In the genomic region with DNA sequence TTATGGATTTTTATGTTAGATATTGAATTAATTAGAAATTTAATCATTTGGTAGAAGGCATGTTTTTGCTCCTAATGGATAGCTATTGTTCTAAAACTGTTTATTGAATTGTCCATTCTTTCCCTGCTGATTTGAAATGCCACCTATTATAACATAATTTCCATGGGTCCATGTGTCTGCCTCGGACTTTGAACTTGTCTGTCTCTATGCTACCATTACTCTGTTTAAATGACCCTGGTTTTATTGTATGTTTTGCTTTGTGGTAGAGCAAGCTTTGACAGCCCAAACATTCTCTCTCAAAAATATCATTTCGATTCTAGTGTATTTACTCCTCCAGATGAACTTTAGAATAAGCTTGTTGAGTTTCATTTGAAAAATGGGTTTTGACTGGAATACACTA, we compare ENCODE assay signal across 1 cellular context.
TF ChIP-seq lines count a peak whose summit lies in the region.

No MANE protein-coding gene starts in this region.

TF ChIP-seq in HepG2, 621 proteins besides CTCF, POLR2A, EP300 and RAD21 (continued from another document and continues in another):
- TF ChIP-seq, protein P1, sequence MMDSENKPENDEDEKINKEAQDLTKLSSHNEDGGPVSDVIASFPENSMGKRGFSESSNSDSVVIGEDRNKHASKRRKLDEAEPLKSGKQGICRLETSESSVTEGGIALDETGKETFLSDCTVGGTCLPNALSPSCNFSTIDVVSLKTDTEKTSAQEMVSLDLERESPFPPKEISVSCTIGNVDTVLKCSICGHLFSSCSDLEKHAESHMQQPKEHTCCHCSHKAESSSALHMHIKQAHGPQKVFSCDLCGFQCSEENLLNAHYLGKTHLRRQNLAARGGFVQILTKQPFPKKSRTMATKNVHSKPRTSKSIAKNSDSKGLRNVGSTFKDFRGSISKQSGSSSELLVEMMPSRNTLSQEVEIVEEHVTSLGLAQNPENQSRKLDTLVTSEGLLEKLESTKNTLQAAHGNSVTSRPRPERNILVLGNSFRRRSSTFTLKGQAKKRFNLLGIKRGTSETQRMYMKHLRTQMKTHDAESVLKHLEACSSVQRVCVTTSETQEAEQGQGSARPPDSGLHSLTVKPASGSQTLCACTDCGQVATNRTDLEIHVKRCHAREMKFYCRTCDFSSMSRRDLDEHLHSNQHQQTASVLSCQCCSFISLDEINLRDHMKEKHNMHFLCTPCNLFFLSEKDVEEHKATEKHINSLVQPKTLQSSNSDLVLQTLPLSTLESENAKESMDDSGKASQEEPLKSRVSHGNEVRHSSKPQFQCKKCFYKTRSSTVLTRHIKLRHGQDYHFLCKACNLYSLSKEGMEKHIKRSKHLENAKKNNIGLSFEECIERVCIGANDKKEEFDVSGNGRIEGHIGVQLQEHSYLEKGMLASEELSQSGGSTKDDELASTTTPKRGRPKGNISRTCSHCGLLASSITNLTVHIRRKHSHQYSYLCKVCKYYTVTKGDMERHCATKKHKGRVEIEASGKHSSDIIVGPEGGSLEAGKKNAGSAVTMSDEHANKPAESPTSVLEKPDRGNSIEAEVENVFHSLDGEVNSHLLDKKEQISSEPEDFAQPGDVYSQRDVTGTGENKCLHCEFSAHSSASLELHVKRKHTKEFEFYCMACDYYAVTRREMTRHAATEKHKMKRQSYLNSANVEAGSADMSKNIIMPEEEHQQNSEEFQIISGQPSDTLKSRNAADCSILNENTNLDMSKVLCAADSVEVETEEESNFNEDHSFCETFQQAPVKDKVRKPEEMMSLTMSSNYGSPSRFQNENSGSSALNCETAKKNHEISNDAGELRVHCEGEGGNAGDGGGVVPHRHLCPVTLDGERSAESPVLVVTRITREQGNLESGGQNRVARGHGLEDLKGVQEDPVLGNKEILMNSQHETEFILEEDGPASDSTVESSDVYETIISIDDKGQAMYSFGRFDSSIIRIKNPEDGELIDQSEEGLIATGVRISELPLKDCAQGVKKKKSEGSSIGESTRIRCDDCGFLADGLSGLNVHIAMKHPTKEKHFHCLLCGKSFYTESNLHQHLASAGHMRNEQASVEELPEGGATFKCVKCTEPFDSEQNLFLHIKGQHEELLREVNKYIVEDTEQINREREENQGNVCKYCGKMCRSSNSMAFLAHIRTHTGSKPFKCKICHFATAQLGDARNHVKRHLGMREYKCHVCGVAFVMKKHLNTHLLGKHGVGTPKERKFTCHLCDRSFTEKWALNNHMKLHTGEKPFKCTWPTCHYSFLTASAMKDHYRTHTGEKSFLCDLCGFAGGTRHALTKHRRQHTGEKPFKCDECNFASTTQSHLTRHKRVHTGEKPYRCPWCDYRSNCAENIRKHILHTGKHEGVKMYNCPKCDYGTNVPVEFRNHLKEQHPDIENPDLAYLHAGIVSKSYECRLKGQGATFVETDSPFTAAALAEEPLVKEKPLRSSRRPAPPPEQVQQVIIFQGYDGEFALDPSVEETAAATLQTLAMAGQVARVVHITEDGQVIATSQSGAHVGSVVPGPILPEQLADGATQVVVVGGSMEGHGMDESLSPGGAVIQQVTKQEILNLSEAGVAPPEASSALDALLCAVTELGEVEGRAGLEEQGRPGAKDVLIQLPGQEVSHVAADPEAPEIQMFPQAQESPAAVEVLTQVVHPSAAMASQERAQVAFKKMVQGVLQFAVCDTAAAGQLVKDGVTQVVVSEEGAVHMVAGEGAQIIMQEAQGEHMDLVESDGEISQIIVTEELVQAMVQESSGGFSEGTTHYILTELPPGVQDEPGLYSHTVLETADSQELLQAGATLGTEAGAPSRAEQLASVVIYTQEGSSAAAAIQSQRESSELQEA (CRISPR knock-in tag; IDR thresholded peaks at IDR 0.05; ENCODE audit: not compliant biosample characterization) = no peak
- TF ChIP-seq, protein P2, sequence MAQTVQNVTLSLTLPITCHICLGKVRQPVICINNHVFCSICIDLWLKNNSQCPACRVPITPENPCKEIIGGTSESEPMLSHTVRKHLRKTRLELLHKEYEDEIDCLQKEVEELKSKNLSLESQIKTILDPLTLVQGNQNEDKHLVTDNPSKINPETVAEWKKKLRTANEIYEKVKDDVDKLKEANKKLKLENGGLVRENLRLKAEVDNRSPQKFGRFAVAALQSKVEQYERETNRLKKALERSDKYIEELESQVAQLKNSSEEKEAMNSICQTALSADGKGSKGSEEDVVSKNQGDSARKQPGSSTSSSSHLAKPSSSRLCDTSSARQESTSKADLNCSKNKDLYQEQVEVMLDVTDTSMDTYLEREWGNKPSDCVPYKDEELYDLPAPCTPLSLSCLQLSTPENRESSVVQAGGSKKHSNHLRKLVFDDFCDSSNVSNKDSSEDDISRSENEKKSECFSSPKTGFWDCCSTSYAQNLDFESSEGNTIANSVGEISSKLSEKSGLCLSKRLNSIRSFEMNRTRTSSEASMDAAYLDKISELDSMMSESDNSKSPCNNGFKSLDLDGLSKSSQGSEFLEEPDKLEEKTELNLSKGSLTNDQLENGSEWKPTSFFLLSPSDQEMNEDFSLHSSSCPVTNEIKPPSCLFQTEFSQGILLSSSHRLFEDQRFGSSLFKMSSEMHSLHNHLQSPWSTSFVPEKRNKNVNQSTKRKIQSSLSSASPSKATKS (CRISPR knock-in tag; IDR thresholded peaks at IDR 0.05) = no peak
- TF ChIP-seq PHB2 (IDR thresholded peaks at IDR 0.05; ENCODE audit: partially characterized antibody) = no peak
- TF ChIP-seq ZMYM2 (CRISPR knock-in tag; IDR thresholded peaks at IDR 0.05) = no peak
- TF ChIP-seq, protein P3, sequence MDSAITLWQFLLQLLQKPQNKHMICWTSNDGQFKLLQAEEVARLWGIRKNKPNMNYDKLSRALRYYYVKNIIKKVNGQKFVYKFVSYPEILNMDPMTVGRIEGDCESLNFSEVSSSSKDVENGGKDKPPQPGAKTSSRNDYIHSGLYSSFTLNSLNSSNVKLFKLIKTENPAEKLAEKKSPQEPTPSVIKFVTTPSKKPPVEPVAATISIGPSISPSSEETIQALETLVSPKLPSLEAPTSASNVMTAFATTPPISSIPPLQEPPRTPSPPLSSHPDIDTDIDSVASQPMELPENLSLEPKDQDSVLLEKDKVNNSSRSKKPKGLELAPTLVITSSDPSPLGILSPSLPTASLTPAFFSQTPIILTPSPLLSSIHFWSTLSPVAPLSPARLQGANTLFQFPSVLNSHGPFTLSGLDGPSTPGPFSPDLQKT (CRISPR knock-in tag; IDR thresholded peaks at IDR 0.05; ENCODE audit: borderline replicate concordance) = no peak
- no peak for TF ChIP-seq ZNF34 (CRISPR knock-in tag; IDR thresholded peaks at IDR 0.05; ENCODE audit: borderline replicate concordance)
- TF ChIP-seq, protein P4, sequence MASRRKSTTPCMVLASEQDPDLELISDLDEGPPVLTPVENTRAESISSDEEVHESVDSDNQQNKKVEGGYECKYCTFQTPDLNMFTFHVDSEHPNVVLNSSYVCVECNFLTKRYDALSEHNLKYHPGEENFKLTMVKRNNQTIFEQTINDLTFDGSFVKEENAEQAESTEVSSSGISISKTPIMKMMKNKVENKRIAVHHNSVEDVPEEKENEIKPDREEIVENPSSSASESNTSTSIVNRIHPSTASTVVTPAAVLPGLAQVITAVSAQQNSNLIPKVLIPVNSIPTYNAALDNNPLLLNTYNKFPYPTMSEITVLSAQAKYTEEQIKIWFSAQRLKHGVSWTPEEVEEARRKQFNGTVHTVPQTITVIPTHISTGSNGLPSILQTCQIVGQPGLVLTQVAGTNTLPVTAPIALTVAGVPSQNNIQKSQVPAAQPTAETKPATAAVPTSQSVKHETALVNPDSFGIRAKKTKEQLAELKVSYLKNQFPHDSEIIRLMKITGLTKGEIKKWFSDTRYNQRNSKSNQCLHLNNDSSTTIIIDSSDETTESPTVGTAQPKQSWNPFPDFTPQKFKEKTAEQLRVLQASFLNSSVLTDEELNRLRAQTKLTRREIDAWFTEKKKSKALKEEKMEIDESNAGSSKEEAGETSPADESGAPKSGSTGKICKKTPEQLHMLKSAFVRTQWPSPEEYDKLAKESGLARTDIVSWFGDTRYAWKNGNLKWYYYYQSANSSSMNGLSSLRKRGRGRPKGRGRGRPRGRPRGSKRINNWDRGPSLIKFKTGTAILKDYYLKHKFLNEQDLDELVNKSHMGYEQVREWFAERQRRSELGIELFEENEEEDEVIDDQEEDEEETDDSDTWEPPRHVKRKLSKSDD (CRISPR knock-in tag; IDR thresholded peaks at IDR 0.05; ENCODE audit: low read depth) = no peak
- TF ChIP-seq, protein P5, sequence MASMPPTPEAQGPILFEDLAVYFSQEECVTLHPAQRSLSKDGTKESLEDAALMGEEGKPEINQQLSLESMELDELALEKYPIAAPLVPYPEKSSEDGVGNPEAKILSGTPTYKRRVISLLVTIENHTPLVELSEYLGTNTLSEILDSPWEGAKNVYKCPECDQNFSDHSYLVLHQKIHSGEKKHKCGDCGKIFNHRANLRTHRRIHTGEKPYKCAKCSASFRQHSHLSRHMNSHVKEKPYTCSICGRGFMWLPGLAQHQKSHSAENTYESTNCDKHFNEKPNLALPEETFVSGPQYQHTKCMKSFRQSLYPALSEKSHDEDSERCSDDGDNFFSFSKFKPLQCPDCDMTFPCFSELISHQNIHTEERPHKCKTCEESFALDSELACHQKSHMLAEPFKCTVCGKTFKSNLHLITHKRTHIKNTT (CRISPR knock-in tag; IDR thresholded peaks at IDR 0.05) = no peak
- TF ChIP-seq HMG20B (CRISPR knock-in tag; conservative IDR thresholded peaks at IDR 0.05) = no peak
- no peak for TF ChIP-seq ZFX (CRISPR knock-in tag; IDR thresholded peaks at IDR 0.05; ENCODE audit: low read depth)
- peak; percentile 48 for TF ChIP-seq HNF4G (IDR thresholded peaks at IDR 0.05; ENCODE audit: borderline replicate concordance, low read depth, low read length)
- TF ChIP-seq HNF4G (CRISPR knock-in tag; IDR thresholded peaks at IDR 0.05; ENCODE audit: borderline replicate concordance, low read depth) = no peak
- 0 out of 2 replicates have a peak, but pooled peaks have one; percentile 34 for TF ChIP-seq PAXIP1 (CRISPR knock-in tag; conservative IDR thresholded peaks at IDR 0.05)
- no peak for TF ChIP-seq ZNF883 (CRISPR knock-in tag; IDR thresholded peaks at IDR 0.05; ENCODE audit: not compliant biosample characterization)
- no peak for TF ChIP-seq ZNF737 (CRISPR knock-in tag; IDR thresholded peaks at IDR 0.05; ENCODE audit: borderline replicate concordance)
- TF ChIP-seq CAMTA2 (CRISPR knock-in tag; IDR thresholded peaks at IDR 0.05; ENCODE audit: borderline replicate concordance) = no peak
- TF ChIP-seq PAF1 (CRISPR knock-in tag; IDR thresholded peaks at IDR 0.05) = no peak
- peak; percentile 48; the same call in 1 of the 2 replicates for TF ChIP-seq EHMT2 (IDR thresholded peaks at IDR 0.05; ENCODE audit: borderline replicate concordance, low read depth, low read length)
- TF ChIP-seq HCFC1 (IDR thresholded peaks at IDR 0.05; ENCODE audit: low read depth, low read length) = no peak
- TF ChIP-seq, protein P6, sequence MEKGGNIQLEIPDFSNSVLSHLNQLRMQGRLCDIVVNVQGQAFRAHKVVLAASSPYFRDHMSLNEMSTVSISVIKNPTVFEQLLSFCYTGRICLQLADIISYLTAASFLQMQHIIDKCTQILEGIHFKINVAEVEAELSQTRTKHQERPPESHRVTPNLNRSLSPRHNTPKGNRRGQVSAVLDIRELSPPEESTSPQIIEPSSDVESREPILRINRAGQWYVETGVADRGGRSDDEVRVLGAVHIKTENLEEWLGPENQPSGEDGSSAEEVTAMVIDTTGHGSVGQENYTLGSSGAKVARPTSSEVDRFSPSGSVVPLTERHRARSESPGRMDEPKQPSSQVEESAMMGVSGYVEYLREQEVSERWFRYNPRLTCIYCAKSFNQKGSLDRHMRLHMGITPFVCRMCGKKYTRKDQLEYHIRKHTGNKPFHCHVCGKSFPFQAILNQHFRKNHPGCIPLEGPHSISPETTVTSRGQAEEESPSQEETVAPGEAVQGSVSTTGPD (CRISPR knock-in tag; IDR thresholded peaks at IDR 0.05) = no peak
- no peak for TF ChIP-seq ETV6 (CRISPR knock-in tag; conservative IDR thresholded peaks at IDR 0.05)
- TF ChIP-seq ZNF644 (CRISPR knock-in tag; IDR thresholded peaks at IDR 0.05; ENCODE audit: low read depth) = peak; percentile 96
- peak; percentile 28; the same call in 1 of the 2 replicates for TF ChIP-seq GATAD2A (CRISPR knock-in tag; IDR thresholded peaks at IDR 0.05)
- no peak for TF ChIP-seq ZNF777 (CRISPR knock-in tag; IDR thresholded peaks at IDR 0.05)
- TF ChIP-seq ZNF775 (CRISPR knock-in tag; IDR thresholded peaks at IDR 0.05; ENCODE audit: borderline replicate concordance) = no peak
- no peak for TF ChIP-seq NR2F1 (CRISPR knock-in tag; IDR thresholded peaks at IDR 0.05)
- TF ChIP-seq SOX5 (CRISPR knock-in tag; IDR thresholded peaks at IDR 0.05; ENCODE audit: borderline replicate concordance) = peak; percentile 57; the same call in 1 of the 2 replicates
- no peak for TF ChIP-seq PHF5A (CRISPR knock-in tag; IDR thresholded peaks at IDR 0.05; ENCODE audit: low read depth, unreplicated experiment)
- no peak for TF ChIP-seq DNMT1 (CRISPR knock-in tag; IDR thresholded peaks at IDR 0.05)
- TF ChIP-seq ZNF136 (CRISPR knock-in tag; IDR thresholded peaks at IDR 0.05; ENCODE audit: low read depth) = no peak
- TF ChIP-seq, protein P7, sequence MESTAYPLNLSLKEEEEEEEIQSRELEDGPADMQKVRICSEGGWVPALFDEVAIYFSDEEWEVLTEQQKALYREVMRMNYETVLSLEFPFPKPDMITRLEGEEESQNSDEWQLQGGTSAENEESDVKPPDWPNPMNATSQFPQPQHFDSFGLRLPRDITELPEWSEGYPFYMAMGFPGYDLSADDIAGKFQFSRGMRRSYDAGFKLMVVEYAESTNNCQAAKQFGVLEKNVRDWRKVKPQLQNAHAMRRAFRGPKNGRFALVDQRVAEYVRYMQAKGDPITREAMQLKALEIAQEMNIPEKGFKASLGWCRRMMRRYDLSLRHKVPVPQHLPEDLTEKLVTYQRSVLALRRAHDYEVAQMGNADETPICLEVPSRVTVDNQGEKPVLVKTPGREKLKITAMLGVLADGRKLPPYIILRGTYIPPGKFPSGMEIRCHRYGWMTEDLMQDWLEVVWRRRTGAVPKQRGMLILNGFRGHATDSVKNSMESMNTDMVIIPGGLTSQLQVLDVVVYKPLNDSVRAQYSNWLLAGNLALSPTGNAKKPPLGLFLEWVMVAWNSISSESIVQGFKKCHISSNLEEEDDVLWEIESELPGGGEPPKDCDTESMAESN (CRISPR knock-in tag; conservative IDR thresholded peaks at IDR 0.05) = no peak
